In genomic region chrX:121008920-121009319, GRCh38 we compare ENCODE assay signal across 22 cellular contexts. TPM values are rescaled to one million over a fixed set of nuclear protein-coding genes. Genes with fewer than 3 reads are reported as not detected.
"Had no signal": no experiment of that assay in that cellular context is flagged by ENCODE, and none has a peak within 500 bp of the region (broad histone marks: within the 10 kb centered on the region; RNA-seq: fewer than 3 reads in every experiment).

No MANE protein-coding gene starts in this region.

- FAIRE-seq: endothelial cell of umbilical vein, TTC549, urothelium cell line had no signal

- H3K27ac ChIP-seq: ascending aorta, colonic mucosa had no signal

- H3K4me3 ChIP-seq: ascending aorta, colonic mucosa, testis had no signal

- H3K4me1 ChIP-seq: ascending aorta, colonic mucosa, testis had no signal

- H3K9me3 ChIP-seq: ascending aorta, colonic mucosa, testis had no signal

- H3K27me3 ChIP-seq: ascending aorta, colonic mucosa, testis had no signal

- DNase-seq: activated B cell treated with CpG ODN at 0.5 μM for 24 hours; activated CD4-positive, alpha-beta T cell treated with anti-CD3 and anti-CD28 coated beads, Interleukin-2, amount 10 ng/mL, durations not matched to agents 7 days and 5 days; activated CD8-positive, alpha-beta memory T cell treated with anti-CD3 and anti-CD28 coated beads for 24 hours; colonic mucosa; glutamatergic neuron; immature natural killer cell; left colon; mesenchymal stem cell; stimulated activated CD4-positive, alpha-beta T cell treated with anti-CD3 and anti-CD28 coated beads, Interleukin-15, amount 100 ng/mL, for 24 hours; stimulated activated CD4-positive, alpha-beta T cell treated with anti-CD3 and anti-CD28 coated beads, Interleukin-4, amount 100 ng/mL, for 24 hours; T-helper 2 cell; testis had no signal

- H3K36me3 ChIP-seq: ascending aorta, colonic mucosa had no signal

- ATAC-seq: activated naive CD4-positive, alpha-beta T cell treated with anti-CD3 and anti-CD28 coated beads, Interleukin-2, amount 50 U/mL, for 72 hours; activated T-helper 17 cell treated with anti-CD3 and anti-CD28 coated beads, Interleukin-2, amount 50 U/mL, for 72 hours; left colon had no signal

RNA-seq across cellular contexts. Expression of gene CT47A1, which starts 23.4 kb away (rescaled TPM):
- total RNA-seq: activated B cell treated with CpG ODN at 0.5 μM for 24 hours; activated CD4-positive, alpha-beta T cell treated with anti-CD3 and anti-CD28 coated beads, Interleukin-2, amount 10 ng/mL, durations not matched to agents 7 days and 5 days; activated naive CD4-positive, alpha-beta T cell treated with anti-CD3 and anti-CD28 coated beads, Interleukin-2, amount 50 U/mL, for 72 hours; activated T-helper 17 cell treated with anti-CD3 and anti-CD28 coated beads, Interleukin-2, amount 50 U/mL, for 72 hours; ascending aorta; cardiac septum; colonic mucosa; endothelial cell of umbilical vein; left colon; osteocyte; pulmonary artery endothelial cell had no signal
- polyA plus RNA-seq: endothelial cell of umbilical vein, immature natural killer cell, neural cell had no signal

RNA-seq across cellular contexts. Expression of gene CT47A2, which starts 28.2 kb away (rescaled TPM):
- total RNA-seq: activated B cell treated with CpG ODN at 0.5 μM for 24 hours; activated CD4-positive, alpha-beta T cell treated with anti-CD3 and anti-CD28 coated beads, Interleukin-2, amount 10 ng/mL, durations not matched to agents 7 days and 5 days; activated naive CD4-positive, alpha-beta T cell treated with anti-CD3 and anti-CD28 coated beads, Interleukin-2, amount 50 U/mL, for 72 hours; activated T-helper 17 cell treated with anti-CD3 and anti-CD28 coated beads, Interleukin-2, amount 50 U/mL, for 72 hours; ascending aorta; cardiac septum; colonic mucosa; endothelial cell of umbilical vein; left colon; osteocyte; pulmonary artery endothelial cell; testis had no signal
- polyA plus RNA-seq: endothelial cell of umbilical vein, immature natural killer cell, neural cell had no signal

RNA-seq across cellular contexts. Expression of gene CT47A3, which starts 33.1 kb away (rescaled TPM):
- total RNA-seq: activated B cell treated with CpG ODN at 0.5 μM for 24 hours; activated CD4-positive, alpha-beta T cell treated with anti-CD3 and anti-CD28 coated beads, Interleukin-2, amount 10 ng/mL, durations not matched to agents 7 days and 5 days; activated naive CD4-positive, alpha-beta T cell treated with anti-CD3 and anti-CD28 coated beads, Interleukin-2, amount 50 U/mL, for 72 hours; activated T-helper 17 cell treated with anti-CD3 and anti-CD28 coated beads, Interleukin-2, amount 50 U/mL, for 72 hours; ascending aorta; cardiac septum; colonic mucosa; endothelial cell of umbilical vein; left colon; osteocyte; pulmonary artery endothelial cell; testis had no signal
- polyA plus RNA-seq: endothelial cell of umbilical vein, immature natural killer cell, neural cell had no signal

RNA-seq across cellular contexts. Expression of gene CT47A4, which starts 37.9 kb away (rescaled TPM):
- total RNA-seq: activated B cell treated with CpG ODN at 0.5 μM for 24 hours; activated CD4-positive, alpha-beta T cell treated with anti-CD3 and anti-CD28 coated beads, Interleukin-2, amount 10 ng/mL, durations not matched to agents 7 days and 5 days; activated naive CD4-positive, alpha-beta T cell treated with anti-CD3 and anti-CD28 coated beads, Interleukin-2, amount 50 U/mL, for 72 hours; activated T-helper 17 cell treated with anti-CD3 and anti-CD28 coated beads, Interleukin-2, amount 50 U/mL, for 72 hours; ascending aorta; cardiac septum; colonic mucosa; endothelial cell of umbilical vein; left colon; osteocyte; pulmonary artery endothelial cell; testis had no signal
- polyA plus RNA-seq: endothelial cell of umbilical vein, immature natural killer cell, neural cell had no signal

RNA-seq across cellular contexts. Expression of gene GLUD2, which starts 38.5 kb away (rescaled TPM):
- total RNA-seq: activated B cell treated with CpG ODN at 0.5 μM for 24 hours had no signal
